In genomic region chr1:223704921-223705878, GRCh38 we compare ENCODE assay signal across 9 cellular contexts. TPM values are rescaled to one million over a fixed set of nuclear protein-coding genes. Genes with fewer than 3 reads are reported as not detected.
A peak's percentile ranks its signal among the peaks of the same experiment; 100 is the strongest.
DNase-seq lines count a peak whose midpoint lies in the region; ATAC-seq and TF ChIP-seq lines count a peak whose summit lies in the region.
"Had no signal": no experiment of that assay in that cellular context is flagged by ENCODE, and none has a peak within 500 bp of the region (broad histone marks: within the 10 kb centered on the region; RNA-seq: fewer than 3 reads in every experiment).

No MANE protein-coding gene starts in this region.

- POLR2A ChIA-PET in activated CD8-positive, alpha-beta T cell treated with anti-CD3 and anti-CD28 coated beads, Interleukin-2, amount 10 ng/mL, durations not matched to agents 7 days and 5 days (lab: Charles Lee): no interaction called here

- H3K27me3 Mint-ChIP-seq in activated CD8-positive, alpha-beta T cell treated with anti-CD3 and anti-CD28 coated beads, Interleukin-2, amount 10 ng/mL, durations not matched to agents 7 days and 5 days (ENCODE audit: low read depth): peaks cover 3% of the 10 kb centered on the region

- H3K4me1 ChIP-seq in sigmoid colon: peaks cover 0 to 50% (median 45%) of the 10 kb centered on the region in 4 donors

- H3K36me3 Mint-ChIP-seq in activated CD8-positive, alpha-beta T cell treated with anti-CD3 and anti-CD28 coated beads, Interleukin-2, amount 10 ng/mL, durations not matched to agents 7 days and 5 days (ENCODE audit: low read depth): no peaks in the 10 kb centered on the region

- H3K4me3 ChIP-seq in fibroblast of mammary gland (ENCODE audit: control insufficient read depth, low read depth, low read length): no peak overlapping the region
- no peak overlapping the region for H3K4me3 ChIP-seq in sigmoid colon

- no peak for TF ChIP-seq POLR2A in sigmoid colon (IDR thresholded peaks at IDR 0.05)

- no peak for TF ChIP-seq CTCF in fibroblast of mammary gland (conservative IDR thresholded peaks at IDR 0.05; ENCODE audit: control insufficient read depth, insufficient read depth, low read depth, low read length)
- TF ChIP-seq CTCF in sigmoid colon (IDR thresholded peaks at IDR 0.05): no peak

- intact Hi-C loops in sigmoid colon (cut with DNase I): no loop called here

- TF ChIP-seq EP300 in sigmoid colon (IDR thresholded peaks at IDR 0.05): no peak

- H3K4me3 Mint-ChIP-seq in activated CD8-positive, alpha-beta T cell treated with anti-CD3 and anti-CD28 coated beads, Interleukin-2, amount 10 ng/mL, durations not matched to agents 7 days and 5 days: no peak overlapping the region

- peak overlapping the region; percentile 40 to 84 (median 76) for H3K27ac ChIP-seq in sigmoid colon

- H3K9me3 Mint-ChIP-seq in activated CD8-positive, alpha-beta T cell treated with anti-CD3 and anti-CD28 coated beads, Interleukin-2, amount 10 ng/mL, durations not matched to agents 7 days and 5 days (ENCODE audit: insufficient read depth): no peaks in the 10 kb centered on the region

- no peak overlapping the region for H3K27ac Mint-ChIP-seq in activated CD8-positive, alpha-beta T cell treated with anti-CD3 and anti-CD28 coated beads, Interleukin-2, amount 10 ng/mL, durations not matched to agents 7 days and 5 days

- DNase-seq in G401 (ENCODE audit: low spot score) (peak; percentile 83), OCI-M1 (lab: John Stamatoyannopoulos, UW) (peak; percentile 44), fibroblast of mammary gland (ENCODE audit: low read depth) (peak; percentile 45), sigmoid colon (no peak), cortex of kidney (lab: John Stamatoyannopoulos, UW) (no peak), T1000 (lab: John Stamatoyannopoulos, UW) (no peak)
- no peak for DNase-seq in activated CD8-positive, alpha-beta T cell treated with anti-CD3 and anti-CD28 coated beads, Interleukin-2, amount 10 ng/mL, durations not matched to agents 7 days and 5 days
- DNase-seq: activated naive CD4-positive, alpha-beta T cell treated with Interleukin-2 at 50 U/mL for 16 hours had no signal

- CTCF ChIA-PET in activated CD8-positive, alpha-beta T cell treated with anti-CD3 and anti-CD28 coated beads, Interleukin-2, amount 10 ng/mL, durations not matched to agents 7 days and 5 days (lab: Charles Lee): interaction anchor here (1.8 to 5.7 kb wide), 2 partner anchors 9 to 44 kb away, joined by 9 to 37 read pairs; no protein-coding TSS in a partner anchor

- no peaks in the 10 kb centered on the region for H3K9me3 ChIP-seq in sigmoid colon

- H3K4me1 Mint-ChIP-seq in activated CD8-positive, alpha-beta T cell treated with anti-CD3 and anti-CD28 coated beads, Interleukin-2, amount 10 ng/mL, durations not matched to agents 7 days and 5 days (ENCODE audit: low read depth): peaks cover 18% of the 10 kb centered on the region

- no peak for ATAC-seq in activated CD8-positive, alpha-beta T cell treated with anti-CD3 and anti-CD28 coated beads, Interleukin-2, amount 10 ng/mL, durations not matched to agents 7 days and 5 days
- ATAC-seq in HG03378 (IDR thresholded peaks at IDR 0.05; ENCODE audit: unreplicated experiment): no peak

- in situ Hi-C loops in G401 (cut with HindIII; ENCODE audit: low sequenced_read_pairs): no loop called here

- 62 to 64% methylated on average over 8 of the region's 8 CpGs for WGBS in sigmoid colon, 2 donors

- no peaks in the 10 kb centered on the region for H3K27me3 ChIP-seq in sigmoid colon

- H3K36me3 ChIP-seq in sigmoid colon: no peaks in the 10 kb centered on the region

RNA-seq across cellular contexts. Expression of gene CAPN2, which starts 7.1 kb away (rescaled TPM):
- total RNA-seq in G401 (2014; rRNA removed; shearing (Covaris generic)): 170 and 181 TPM in 2 replicates
- 100 to 1,000 TPM in 1 of 4 donors, 10 to 100 TPM in 3; 67.3 to 154 (median 73.6) TPM for total RNA-seq in sigmoid colon
- polyA plus RNA-seq in sigmoid colon: 100 to 1,000 TPM; 135 to 266 (median 158) TPM
- total RNA-seq in activated CD8-positive, alpha-beta T cell treated with anti-CD3 and anti-CD28 coated beads, Interleukin-2, amount 10 ng/mL, durations not matched to agents 7 days and 5 days: 100 to 1,000 TPM; 176 to 178 TPM

RNA-seq across cellular contexts. Expression of gene CAPN8, which starts 39.7 kb away (rescaled TPM):
- total RNA-seq in G401 (2014; rRNA removed; shearing (Covaris generic)): not detected in 2 replicates
- 1 to 10 TPM in 1 of 4 donors, not detected in 3; 1.1 TPM for total RNA-seq in sigmoid colon
- 10 to 100 TPM; 21.6 to 67.6 (median 63.8) TPM for polyA plus RNA-seq in sigmoid colon
- under 1 TPM in 1 of 2 experiments, not detected in 1; 0.08 TPM for total RNA-seq in activated CD8-positive, alpha-beta T cell treated with anti-CD3 and anti-CD28 coated beads, Interleukin-2, amount 10 ng/mL, durations not matched to agents 7 days and 5 days

Comparison
In these comparisons a context has a peak if more than half of its experiments do, and no peak if none do; other contexts are left out.
1. DNase-seq: peak in G401 (single experiment), OCI-M1 (single experiment) and fibroblast of mammary gland (single experiment); none in sigmoid colon (single experiment), cortex of kidney (single experiment), activated CD8-positive, alpha-beta T cell treated with anti-CD3 and anti-CD28 coated beads, Interleukin-2, amount 10 ng/mL, durations not matched to agents 7 days and 5 days (single experiment) and T1000 (single experiment).